In genomic region chr6:41066867-41067304, GRCh38 we compare ENCODE assay signal across 9 cellular contexts. TPM values are rescaled to one million over a fixed set of nuclear protein-coding genes. Genes with fewer than 3 reads are reported as not detected.
A peak's percentile ranks its signal among the peaks of the same experiment; 100 is the strongest.
DNase-seq lines count a peak whose midpoint lies in the region; ATAC-seq and TF ChIP-seq lines count a peak whose summit lies in the region.
"Had no signal": no experiment of that assay in that cellular context is flagged by ENCODE, and none has a peak within 500 bp of the region (broad histone marks: within the 10 kb centered on the region; RNA-seq: fewer than 3 reads in every experiment).

No MANE protein-coding gene starts in this region.

- no peak overlapping the region for H3K4me3 ChIP-seq in LNCaP clone FGC (ENCODE audit: low read depth, low read length)
- H3K4me3 ChIP-seq in cardiac muscle cell: no peak overlapping the region

- H3K4me1 ChIP-seq in cardiac muscle cell (ENCODE audit: low read depth): peaks cover 53% of the 10 kb centered on the region

- peak; percentile 78 for TF ChIP-seq CTCF in LNCaP clone FGC (IDR thresholded peaks at IDR 0.05; ENCODE audit: control insufficient read depth, extremely low read depth, insufficient read depth)
- TF ChIP-seq CTCF in cardiac muscle cell (IDR thresholded peaks at IDR 0.05; ENCODE audit: low read depth, low read length): peak; percentile 77

- DNase-seq in DMS153 treated with DMSO at 0.1 percent for 48 hours (lab: John Stamatoyannopoulos, UW; ENCODE audit: unreplicated experiment) (peak; percentile 72), LNCaP clone FGC (ENCODE audit: low read depth) (no peak), SK-MEL-5 (ENCODE audit: low read depth, low spot score) (peak; percentile 79), cardiac muscle cell (ENCODE audit: low read depth in 1 of 2, low spot score in 1 of 2) (peak; percentile 81 to 89), renal cortical epithelial cell (ENCODE audit: low read depth) (peak; percentile 82)
- peak; percentile 63 for DNase-seq in activated naive CD4-positive, alpha-beta T cell treated with Interleukin-2 at 50 U/mL for 16 hours
- DNase-seq: activated naive CD8-positive, alpha-beta T cell treated with anti-CD3 and anti-CD28 coated beads, Interleukin-2, amount 10 ng/mL, durations not matched to agents 7 days and 5 days had no signal

- ATAC-seq in GM18511 (IDR thresholded peaks at IDR 0.05; ENCODE audit: unreplicated experiment) (no peak), GM21825 (IDR thresholded peaks at IDR 0.05; ENCODE audit: unreplicated experiment) (no peak)

- H3K36me3 ChIP-seq in cardiac muscle cell: peaks cover 13% of the 10 kb centered on the region

- in situ Hi-C loops in SK-MEL-5 (cut with HindIII; ENCODE audit: low pct_unique_long_range_greater_than_20kb, low sequenced_read_pairs): no loop called here

- H3K9me3 ChIP-seq in cardiac muscle cell (ENCODE audit: low read depth): no peaks in the 10 kb centered on the region

- H3K27me3 ChIP-seq in cardiac muscle cell: no peaks in the 10 kb centered on the region

- no peak overlapping the region for H3K27ac ChIP-seq in cardiac muscle cell

RNA-seq across cellular contexts. Expression of gene OARD1, which starts 5.3 kb away (rescaled TPM):
- 20.2 and 23.4 TPM in 2 replicates for total RNA-seq in SK-MEL-5 (2014; rRNA removed; shearing (Covaris generic))
- 24.7 and 27.7 TPM in 2 replicates for polyA plus RNA-seq in SK-MEL-5 (2015; cell fraction: cytosol; rRNA removed)
- polyA plus RNA-seq in SK-MEL-5 (2015; cell fraction: nucleus; rRNA removed): 18.4 and 22.1 TPM in 2 replicates
- 22.4 and 27.5 TPM in 2 replicates for total RNA-seq in cardiac muscle cell
- polyA plus RNA-seq in cardiac muscle cell: 56.3 and 80.0 TPM in 2 replicates
- 10.1 and 17.1 TPM in 2 replicates for total RNA-seq in renal cortical epithelial cell

RNA-seq across cellular contexts. Expression of gene NFYA, which starts 5.9 kb away (rescaled TPM):
- total RNA-seq in SK-MEL-5 (2014; rRNA removed; shearing (Covaris generic)): 10.6 and 11.6 TPM in 2 replicates
- polyA plus RNA-seq in SK-MEL-5 (2015; cell fraction: cytosol; rRNA removed): 15.7 and 21.0 TPM in 2 replicates
- 39.5 and 40.8 TPM in 2 replicates for polyA plus RNA-seq in SK-MEL-5 (2015; cell fraction: nucleus; rRNA removed)
- total RNA-seq in cardiac muscle cell (9.8 and 14.4 TPM in 2 replicates), renal cortical epithelial cell (17.5 and 38.8 TPM in 2 replicates)
- 8.0 and 14.5 TPM in 2 replicates for polyA plus RNA-seq in cardiac muscle cell

RNA-seq across cellular contexts. Expression of gene APOBEC2, which starts 13.9 kb away (rescaled TPM):
- not detected in 2 replicates for total RNA-seq in SK-MEL-5 (2014; rRNA removed; shearing (Covaris generic))
- not detected in 2 replicates for polyA plus RNA-seq in SK-MEL-5 (2015; cell fraction: cytosol; rRNA removed)
- polyA plus RNA-seq in SK-MEL-5 (2015; cell fraction: nucleus; rRNA removed): not detected in 2 replicates
- total RNA-seq in cardiac muscle cell: 135 and 172 TPM in 2 replicates
- 107 and 156 TPM in 2 replicates for polyA plus RNA-seq in cardiac muscle cell
- total RNA-seq in renal cortical epithelial cell: not detected in 2 replicates
- total RNA-seq: activated naive CD8-positive, alpha-beta T cell treated with anti-CD3 and anti-CD28 coated beads, Interleukin-2, amount 10 ng/mL, durations not matched to agents 7 days and 5 days had no signal

RNA-seq across cellular contexts. Expression of gene TSPO2, which starts 24.6 kb away (rescaled TPM):
- total RNA-seq in SK-MEL-5 (2014; rRNA removed; shearing (Covaris generic)): not detected in 2 replicates
- polyA plus RNA-seq in SK-MEL-5 (2015; cell fraction: cytosol; rRNA removed): not detected in 2 replicates
- not detected in 2 replicates for polyA plus RNA-seq in SK-MEL-5 (2015; cell fraction: nucleus; rRNA removed)
- total RNA-seq in cardiac muscle cell (not detected in 2 replicates), renal cortical epithelial cell (not detected in 2 replicates)
- not detected in 2 replicates for polyA plus RNA-seq in cardiac muscle cell
- total RNA-seq: activated naive CD8-positive, alpha-beta T cell treated with anti-CD3 and anti-CD28 coated beads, Interleukin-2, amount 10 ng/mL, durations not matched to agents 7 days and 5 days had no signal

RNA-seq across cellular contexts. Expression of gene UNC5CL, which starts 27.9 kb away (rescaled TPM):
- total RNA-seq in SK-MEL-5 (2014; rRNA removed; shearing (Covaris generic)): 0.08 and 0.16 TPM in 2 replicates
- polyA plus RNA-seq in SK-MEL-5 (2015; cell fraction: cytosol; rRNA removed): 0.23 TPM in 1 of 2 replicates, not detected in the other
- polyA plus RNA-seq in SK-MEL-5 (2015; cell fraction: nucleus; rRNA removed): 0.95 and 2.4 TPM in 2 replicates
- 7.6 and 13.9 TPM in 2 replicates for total RNA-seq in cardiac muscle cell
- 3.3 and 5.3 TPM in 2 replicates for polyA plus RNA-seq in cardiac muscle cell
- 2.4 and 9.6 TPM in 2 replicates for total RNA-seq in renal cortical epithelial cell

Comparison
In these comparisons a context has a peak if more than half of its experiments do, and no peak if none do; other contexts are left out.
1. RNA of gene APOBEC2, which starts 13.9 kb away (total RNA-seq): 135 to 172 TPM in cardiac muscle cell; not detected in SK-MEL-5 and not detected in renal cortical epithelial cell; every median in the first group is over 100 times any median in the second.